12 cellular contexts compared by ENCODE assay signal in genomic region chrX:9286234-9286633, GRCh38.
"Had no signal": no experiment of that assay in that cellular context is flagged by ENCODE, and none has a peak within 500 bp of the region (broad histone marks: within the 10 kb centered on the region; RNA-seq: fewer than 3 reads in every experiment).

No MANE protein-coding gene starts in this region.

- DNase-seq: activated B cell treated with CpG ODN at 0.5 μM for 24 hours; activated CD4-positive, alpha-beta T cell treated with anti-CD3 and anti-CD28 coated beads, Interleukin-2, amount 50 U/mL, for 1 hour; activated T-cell treated with anti-CD3 and anti-CD28 coated beads, Interleukin-2, amount 50 U/mL, for 48 hours; dermis blood vessel endothelial cell; left ventricle myocardium inferior; mesendoderm; stimulated activated CD4-positive, alpha-beta T cell treated with anti-CD3 and anti-CD28 coated beads, Interleukin-4, amount 100 ng/mL, for 1 hour; stimulated activated CD8-positive, alpha-beta memory T cell treated with anti-CD3 and anti-CD28 coated beads, Interleukin-4, amount 100 ng/mL, for 48 hours; stomach; uterus had no signal

- H3K4me3 Mint-ChIP-seq: activated B cell treated with CpG ODN at 0.5 μM for 24 hours, neural crest cell had no signal

- H3K9me3 Mint-ChIP-seq: activated B cell treated with CpG ODN at 0.5 μM for 24 hours; activated naive CD4-positive, alpha-beta T cell treated with anti-CD3 and anti-CD28 coated beads, Interleukin-2, amount 50 U/mL, for 72 hours had no signal
